8 cellular contexts compared by ENCODE assay signal in genomic region chr19:13181747-13182388, GRCh38. TPM values are rescaled to one million over a fixed set of nuclear protein-coding genes. Genes with fewer than 3 reads are reported as not detected.
DNase-seq lines count a peak whose midpoint lies in the region; FAIRE-seq and TF ChIP-seq lines count a peak whose summit lies in the region.

No MANE protein-coding gene starts in this region.

- WGBS in testis, 2 donors = 31 to 66% methylated on average over 8 to 16 of the region's 16 CpGs

- peak overlapping the region; percentile 20 to 57 for H3K27ac ChIP-seq in breast epithelium
- no peak overlapping the region for H3K27ac ChIP-seq in testis

- H3K27me3 ChIP-seq in breast epithelium (no peaks in the 10 kb centered on the region), testis (no peaks in the 10 kb centered on the region)

- FAIRE-seq in GM19239 (lab: Jason Lieb, UNC) = peak; percentile 92

- no peak for TF ChIP-seq CTCF in breast epithelium (IDR thresholded peaks at IDR 0.05)
- TF ChIP-seq CTCF in testis (IDR thresholded peaks at IDR 0.05) = no peak

- DNase-seq in GM19239 (ENCODE audit: insufficient read length, low spot score) = no peak
- peak; percentile 59 to 67 for DNase-seq in breast epithelium (ENCODE audit: low spot score in 2 of 2)
- DNase-seq in lung microvascular endothelial cell (ENCODE audit: low read depth in 2 of 2) = peak; percentile 33 to 55
- peak; percentile 70 for DNase-seq in testis
- no peak for DNase-seq in COR-L47 (lab: John Stamatoyannopoulos, UW)
- no peak for DNase-seq in mesenteric fat pad (ENCODE audit: low spot score)
- no peak for DNase-seq in LoVo (ENCODE audit: low spot score)

- H3K9me3 ChIP-seq in breast epithelium = no peaks in the 10 kb centered on the region
- H3K9me3 ChIP-seq in testis = no peaks in the 10 kb centered on the region

- H3K4me1 ChIP-seq in breast epithelium = peaks cover 0 to 7% of the 10 kb centered on the region in 2 donors
- H3K4me1 ChIP-seq in testis = peaks cover 7% of the 10 kb centered on the region

- no peaks in the 10 kb centered on the region for H3K36me3 ChIP-seq in breast epithelium
- H3K36me3 ChIP-seq in testis (ENCODE audit: low read depth, missing control alignments) = no peaks in the 10 kb centered on the region

- TF ChIP-seq POLR2A in breast epithelium (IDR thresholded peaks at IDR 0.05) = no peak
- TF ChIP-seq POLR2A in testis (IDR thresholded peaks at IDR 0.05) = no peak

- H3K4me3 ChIP-seq in breast epithelium (no peak overlapping the region), testis (no peak overlapping the region)

- intact Hi-C loops in breast epithelium (cut with DNase I; ENCODE audit: low total_unique reads) (no loop called here), testis (cut with DNase I; ENCODE audit: low total_unique reads) (no loop called here)

TF ChIP-seq in PFSK-1, 5 proteins besides CTCF, POLR2A, EP300 and RAD21:
- TF ChIP-seq FOXP2 (optimal IDR thresholded peaks at IDR 0.05; ENCODE audit: borderline replicate concordance, extremely low read depth, extremely low read length, insufficient read depth) (no peak), SIN3A (IDR thresholded peaks at IDR 0.05; ENCODE audit: borderline replicate concordance, insufficient read depth, low read length) (0 out of 2 replicates have a peak, but pooled peaks have one; percentile 29), REST (IDR thresholded peaks at IDR 0.05; ENCODE audit: insufficient read depth in 1 of 2, low read depth in 2 of 2, low read length in 2 of 2) (0 out of 4 replicates have a peak, but pooled peaks of 1 of the 2 experiments have one; percentile 13), TAF1 (IDR thresholded peaks at IDR 0.05; ENCODE audit: borderline replicate concordance, insufficient read depth, low read length) (no peak), POLR2AphosphoS5 (IDR thresholded peaks at IDR 0.05; ENCODE audit: low read depth, low read length) (0 out of 2 replicates have a peak, but pooled peaks have one; percentile 35)

RNA-seq across cellular contexts. Expression of gene IER2, which starts 31.7 kb away (rescaled TPM):
- 110 TPM for polyA plus RNA-seq in PFSK-1 (2012; ENCODE audit: insufficient read length, low read depth)
- 100 to 1,000 TPM in 1 of 3 donors, 10 to 100 TPM in 2; 20.6 to 146 (median 79.6) TPM for total RNA-seq in breast epithelium
- total RNA-seq in lung microvascular endothelial cell = 19.0 and 31.2 TPM in 2 replicates
- total RNA-seq in testis = 10 to 100 TPM; 18.1 to 29.4 TPM
- polyA plus RNA-seq in testis (ENCODE audit: insufficient read depth, low read depth, low replicate concordance) = 23.3 TPM
- total RNA-seq in mesenteric fat pad = 229 TPM

RNA-seq across cellular contexts. Expression of gene STX10, which starts 31.7 kb away (rescaled TPM):
- 141 TPM for polyA plus RNA-seq in PFSK-1 (2012; ENCODE audit: insufficient read length, low read depth)
- 10 to 100 TPM; 74.6 to 78.3 (median 75.2) TPM for total RNA-seq in breast epithelium
- total RNA-seq in lung microvascular endothelial cell = 46.4 and 56.0 TPM in 2 replicates
- total RNA-seq in testis = 10 to 100 TPM; 27.2 to 37.6 TPM
- polyA plus RNA-seq in testis (ENCODE audit: insufficient read depth, low read depth, low replicate concordance) = 18.1 TPM
- total RNA-seq in mesenteric fat pad = 45.4 TPM

Comparison
In these comparisons a context has a peak if more than half of its experiments do, and no peak if none do; other contexts are left out.
1. DNase-seq: peak in breast epithelium (2 of 2), lung microvascular endothelial cell (2 of 2) and testis (single experiment); none in GM19239 (single experiment), COR-L47 (single experiment), mesenteric fat pad (single experiment) and LoVo (single experiment).
2. H3K27ac ChIP-seq: peak in breast epithelium (2 of 2); none in testis (0 of 2).